16 cellular contexts compared by ENCODE assay signal in the genomic region with DNA sequence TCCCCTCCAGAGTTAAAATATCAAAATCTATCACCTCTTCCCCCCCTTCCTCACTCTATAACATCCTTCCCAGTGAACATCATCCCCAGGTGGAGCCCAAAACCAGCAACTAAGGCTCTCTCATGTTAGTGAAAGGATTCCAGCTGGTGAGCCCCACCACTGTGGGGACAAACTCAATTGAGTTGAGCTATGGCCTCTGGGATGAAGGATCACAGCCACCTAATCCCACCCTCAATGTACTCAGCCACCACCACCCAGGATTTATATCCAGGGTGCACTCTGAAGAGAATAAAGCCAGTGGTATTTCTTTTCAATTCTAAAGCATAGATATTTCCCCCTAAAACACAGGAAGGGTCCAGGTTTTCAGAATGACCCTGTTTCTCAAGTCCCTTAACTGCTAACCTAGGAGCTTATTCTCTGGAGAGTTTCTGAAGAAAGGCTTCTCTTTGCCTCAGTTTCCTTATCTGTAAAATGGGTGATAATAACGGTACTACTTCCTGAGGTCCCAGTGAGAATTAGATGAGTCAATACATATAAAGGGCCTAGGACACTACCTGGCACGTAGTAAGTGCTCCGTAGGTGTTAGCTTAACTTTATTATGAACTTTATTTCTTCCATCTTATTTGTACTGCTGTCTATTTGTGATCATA. TPM values are rescaled to one million over a fixed set of nuclear protein-coding genes. Genes with fewer than 3 reads are reported as not detected.
DNase-seq lines count a peak whose midpoint lies in the region; ATAC-seq, FAIRE-seq and TF ChIP-seq lines count a peak whose summit lies in the region.
"Had no signal": no experiment of that assay in that cellular context is flagged by ENCODE, and none has a peak within 500 bp of the region (broad histone marks: within the 10 kb centered on the region; RNA-seq: fewer than 3 reads in every experiment).

No MANE protein-coding gene starts in this region.

- peaks cover 18% of the 10 kb centered on the region for H3K4me1 ChIP-seq in OCI-LY3 (ENCODE audit: low read length)
- peaks cover 8% of the 10 kb centered on the region in 2 donors for H3K4me1 ChIP-seq in kidney (ENCODE audit: control insufficient read depth in 1 of 2, insufficient read depth in 1 of 2, low read depth in 1 of 2, low read length in 2 of 2)

- H3K27me3 Mint-ChIP-seq in stimulated activated naive CD8-positive, alpha-beta T cell treated with anti-CD3 and anti-CD28 coated beads, Interleukin-15, Interleukin-2, amounts not matched to agents 100 ng/mL and 50 ng/mL, for 24 hours: no peaks in the 10 kb centered on the region
- H3K27me3 Mint-ChIP-seq in stimulated activated naive CD8-positive, alpha-beta T cell treated with anti-CD3 and anti-CD28 coated beads, Interleukin-15, amount 100 ng/mL, for 72 hours: no peaks in the 10 kb centered on the region
- no peaks in the 10 kb centered on the region for H3K27me3 Mint-ChIP-seq in endothelial cell (ENCODE audit: unreplicated experiment)
- H3K27me3 Mint-ChIP-seq: stimulated activated naive B cell treated with anti-CD40 and anti-IgM and Interleukin-4, amounts not matched to agents 10 μg/mL and 1 μg/mL and 100 μg/mL, for 72 hours had no signal

- H3K36me3 ChIP-seq in OCI-LY3 (replicated peaks; ENCODE audit: low read depth, low read length) (no peaks in the 10 kb centered on the region), kidney (ENCODE audit: control insufficient read depth in 1 of 2, insufficient read depth in 2 of 2, low read length in 2 of 2) (no peaks in the 10 kb centered on the region)
- H3K36me3 ChIP-seq: ascending aorta had no signal

- no peaks in the 10 kb centered on the region for H3K36me3 Mint-ChIP-seq in stimulated activated naive CD8-positive, alpha-beta T cell treated with anti-CD3 and anti-CD28 coated beads, Interleukin-15, Interleukin-2, amounts not matched to agents 100 ng/mL and 50 ng/mL, for 24 hours (ENCODE audit: low read depth)
- no peaks in the 10 kb centered on the region for H3K36me3 Mint-ChIP-seq in endothelial cell (ENCODE audit: low read depth, unreplicated experiment)
- H3K36me3 Mint-ChIP-seq: stimulated activated naive B cell treated with anti-CD40 and anti-IgM and Interleukin-4, amounts not matched to agents 10 μg/mL and 1 μg/mL and 100 μg/mL, for 72 hours had no signal

- no peak for FAIRE-seq in kidney (lab: Jason Lieb, UNC)

- H2AFZ ChIP-seq in OCI-LY3 (ENCODE audit: low read depth, low read length): no peak overlapping the region

- H3K4me3 ChIP-seq in OCI-LY3 (ENCODE audit: low read length) (0 out of 2 replicates have a peak overlapping the region, but pooled peaks have one; percentile 75), kidney (ENCODE audit: low read length in 2 of 2) (no peak overlapping the region)
- H3K4me3 ChIP-seq: mucosa of descending colon had no signal

- intact Hi-C loops in kidney (cut with DNase I): no loop called here

- H3K4me3 Mint-ChIP-seq in stimulated activated naive CD8-positive, alpha-beta T cell treated with anti-CD3 and anti-CD28 coated beads, Interleukin-15, Interleukin-2, amounts not matched to agents 100 ng/mL and 50 ng/mL, for 24 hours: peak overlapping the region; percentile 8
- H3K4me3 Mint-ChIP-seq in stimulated activated naive CD8-positive, alpha-beta T cell treated with anti-CD3 and anti-CD28 coated beads, Interleukin-15, amount 100 ng/mL, for 72 hours: no peak overlapping the region
- peak overlapping the region; percentile 10 for H3K4me3 Mint-ChIP-seq in endothelial cell (ENCODE audit: unreplicated experiment)

- H3K9ac ChIP-seq in OCI-LY3 (ENCODE audit: low read length) (0 out of 2 replicates have a peak overlapping the region, but pooled peaks have one; percentile 82), kidney (ENCODE audit: low read length in 2 of 2) (no peak overlapping the region)

- H3K9me3 Mint-ChIP-seq in stimulated activated naive CD8-positive, alpha-beta T cell treated with anti-CD3 and anti-CD28 coated beads, Interleukin-15, Interleukin-2, amounts not matched to agents 100 ng/mL and 50 ng/mL, for 24 hours: no peaks in the 10 kb centered on the region
- H3K9me3 Mint-ChIP-seq in stimulated activated naive CD8-positive, alpha-beta T cell treated with anti-CD3 and anti-CD28 coated beads, Interleukin-15, amount 100 ng/mL, for 72 hours: no peaks in the 10 kb centered on the region
- no peaks in the 10 kb centered on the region for H3K9me3 Mint-ChIP-seq in endothelial cell (ENCODE audit: unreplicated experiment)
- H3K9me3 Mint-ChIP-seq: stimulated activated naive B cell treated with anti-CD40 and anti-IgM and Interleukin-4, amounts not matched to agents 10 μg/mL and 1 μg/mL and 100 μg/mL, for 72 hours had no signal

- no peak overlapping the region for H3K27ac Mint-ChIP-seq in stimulated activated naive CD8-positive, alpha-beta T cell treated with anti-CD3 and anti-CD28 coated beads, Interleukin-15, Interleukin-2, amounts not matched to agents 100 ng/mL and 50 ng/mL, for 24 hours
- peak overlapping the region in 1 of 2 donors; percentile 8 for H3K27ac Mint-ChIP-seq in stimulated activated naive CD8-positive, alpha-beta T cell treated with anti-CD3 and anti-CD28 coated beads, Interleukin-15, amount 100 ng/mL, for 72 hours
- H3K27ac Mint-ChIP-seq in endothelial cell (ENCODE audit: unreplicated experiment): no peak overlapping the region
- H3K27ac Mint-ChIP-seq: stimulated activated naive B cell treated with anti-CD40 and anti-IgM and Interleukin-4, amounts not matched to agents 10 μg/mL and 1 μg/mL and 100 μg/mL, for 72 hours had no signal

- peaks cover 12% of the 10 kb centered on the region; the same call in 1 of the 2 replicates for H3K79me2 ChIP-seq in OCI-LY3 (ENCODE audit: low read length)

- H3K27ac ChIP-seq in OCI-LY3 (ENCODE audit: low read length) (peak overlapping the region; percentile 98), kidney (ENCODE audit: low read depth in 2 of 2, low read length in 2 of 2) (no peak overlapping the region)
- H3K27ac ChIP-seq: ascending aorta had no signal

- H3K4me1 Mint-ChIP-seq in stimulated activated naive CD8-positive, alpha-beta T cell treated with anti-CD3 and anti-CD28 coated beads, Interleukin-15, Interleukin-2, amounts not matched to agents 100 ng/mL and 50 ng/mL, for 24 hours (ENCODE audit: low read depth): peaks cover 20% of the 10 kb centered on the region
- peaks cover 18% of the 10 kb centered on the region for H3K4me1 Mint-ChIP-seq in stimulated activated naive CD8-positive, alpha-beta T cell treated with anti-CD3 and anti-CD28 coated beads, Interleukin-15, amount 100 ng/mL, for 72 hours
- H3K4me1 Mint-ChIP-seq in endothelial cell (ENCODE audit: unreplicated experiment): no peaks in the 10 kb centered on the region

- H3K9me3 ChIP-seq in OCI-LY3 (ENCODE audit: insufficient read depth, low read length): no peaks in the 10 kb centered on the region
- no peaks in the 10 kb centered on the region for H3K9me3 ChIP-seq in kidney (ENCODE audit: control insufficient read depth in 1 of 2, low read length in 2 of 2)
- H3K9me3 ChIP-seq: ascending aorta, mucosa of descending colon had no signal

- ATAC-seq in stimulated activated naive CD8-positive, alpha-beta T cell treated with anti-CD3 and anti-CD28 coated beads, Interleukin-15, amount 100 ng/mL, for 72 hours: no peak
- ATAC-seq: mucosa of descending colon; stimulated activated naive B cell treated with anti-CD40 and anti-IgM and Interleukin-4, amounts not matched to agents 10 μg/mL and 1 μg/mL and 100 μg/mL, for 72 hours had no signal

- no peak for TF ChIP-seq CTCF in OCI-LY3 (IDR thresholded peaks at IDR 0.05; ENCODE audit: low read depth, low read length)
- no peak for TF ChIP-seq CTCF in endothelial cell (IDR thresholded peaks at IDR 0.05; ENCODE audit: unreplicated experiment)
- no peak for TF ChIP-seq CTCF in kidney (IDR thresholded peaks at IDR 0.05; ENCODE audit: borderline replicate concordance, extremely low read depth, insufficient read depth)

- H3K27me3 ChIP-seq in OCI-LY3 (ENCODE audit: low read depth, low read length): no peaks in the 10 kb centered on the region
- H3K27me3 ChIP-seq: ascending aorta had no signal

- peak overlapping the region; percentile 84 for H3K4me2 ChIP-seq in OCI-LY3 (ENCODE audit: low read length)

- no peak for DNase-seq in stimulated activated naive CD8-positive, alpha-beta T cell treated with anti-CD3 and anti-CD28 coated beads, Interleukin-15, amount 100 ng/mL, for 72 hours
- DNase-seq in endothelial cell (ENCODE audit: low spot score) (no peak), NCI-H2196 treated with DMSO at 0.1 percent for 48 hours (lab: John Stamatoyannopoulos, UW; ENCODE audit: unreplicated experiment) (no peak), NCI-H1048 (lab: John Stamatoyannopoulos, UW) (no peak), putamen (ENCODE audit: low spot score) (no peak), kidney (no peak)
- DNase-seq: activated T-cell treated with anti-CD3 and anti-CD28 coated beads, Interleukin-2, amount 50 U/mL, for 1 hour; mucosa of descending colon; NCI-H1092; stimulated activated CD4-positive, alpha-beta T cell treated with anti-CD3 and anti-CD28 coated beads, Interleukin-4, amount 100 ng/mL, for 4 hours; stimulated activated naive B cell treated with anti-CD40 and anti-IgM and Interleukin-4, amounts not matched to agents 10 μg/mL and 1 μg/mL and 100 μg/mL, for 72 hours had no signal

- H4K20me1 ChIP-seq in OCI-LY3 (ENCODE audit: insufficient read depth, low read length): no peaks in the 10 kb centered on the region

RNA-seq across cellular contexts. Expression of gene BOLA1, which starts 15.6 kb away (rescaled TPM):
- total RNA-seq in endothelial cell (ENCODE audit: unreplicated experiment) (7.7 TPM), kidney (14.3 TPM)
- 44.0 TPM for polyA plus RNA-seq in kidney (ENCODE audit: insufficient read depth, low read depth, low replicate concordance)
- total RNA-seq: G401 had no signal

RNA-seq across cellular contexts. Expression of gene SV2A, which starts 33.9 kb away (rescaled TPM):
- total RNA-seq in endothelial cell (ENCODE audit: unreplicated experiment) (12.7 TPM), kidney (4.5 TPM)
- 2.0 TPM for polyA plus RNA-seq in kidney (ENCODE audit: insufficient read depth, low read depth, low replicate concordance)
- total RNA-seq: HT-29 had no signal

RNA-seq across cellular contexts. Expression of gene SF3B4, which starts 43.9 kb away (rescaled TPM):
- total RNA-seq in endothelial cell (ENCODE audit: unreplicated experiment) (108 TPM), kidney (55.0 TPM)
- 40.6 TPM for polyA plus RNA-seq in kidney (ENCODE audit: insufficient read depth, low read depth, low replicate concordance)

RNA-seq across cellular contexts. Expression of gene MTMR11, which starts 53.0 kb away (rescaled TPM):
- total RNA-seq in endothelial cell (ENCODE audit: unreplicated experiment) (10.3 TPM), kidney (24.7 TPM)
- polyA plus RNA-seq in kidney (ENCODE audit: insufficient read depth, low read depth, low replicate concordance): 21.6 TPM

Comparison
In these comparisons a context has a peak if more than half of its experiments do, and no peak if none do; other contexts are left out.
1. H3K4me3 Mint-ChIP-seq: peak in stimulated activated naive CD8-positive, alpha-beta T cell treated with anti-CD3 and anti-CD28 coated beads, Interleukin-15, Interleukin-2, amounts not matched to agents 100 ng/mL and 50 ng/mL, for 24 hours (single experiment) and endothelial cell (single experiment); none in stimulated activated naive CD8-positive, alpha-beta T cell treated with anti-CD3 and anti-CD28 coated beads, Interleukin-15, amount 100 ng/mL, for 72 hours (0 of 2).